16 cellular contexts compared by ENCODE assay signal in the genomic region with DNA sequence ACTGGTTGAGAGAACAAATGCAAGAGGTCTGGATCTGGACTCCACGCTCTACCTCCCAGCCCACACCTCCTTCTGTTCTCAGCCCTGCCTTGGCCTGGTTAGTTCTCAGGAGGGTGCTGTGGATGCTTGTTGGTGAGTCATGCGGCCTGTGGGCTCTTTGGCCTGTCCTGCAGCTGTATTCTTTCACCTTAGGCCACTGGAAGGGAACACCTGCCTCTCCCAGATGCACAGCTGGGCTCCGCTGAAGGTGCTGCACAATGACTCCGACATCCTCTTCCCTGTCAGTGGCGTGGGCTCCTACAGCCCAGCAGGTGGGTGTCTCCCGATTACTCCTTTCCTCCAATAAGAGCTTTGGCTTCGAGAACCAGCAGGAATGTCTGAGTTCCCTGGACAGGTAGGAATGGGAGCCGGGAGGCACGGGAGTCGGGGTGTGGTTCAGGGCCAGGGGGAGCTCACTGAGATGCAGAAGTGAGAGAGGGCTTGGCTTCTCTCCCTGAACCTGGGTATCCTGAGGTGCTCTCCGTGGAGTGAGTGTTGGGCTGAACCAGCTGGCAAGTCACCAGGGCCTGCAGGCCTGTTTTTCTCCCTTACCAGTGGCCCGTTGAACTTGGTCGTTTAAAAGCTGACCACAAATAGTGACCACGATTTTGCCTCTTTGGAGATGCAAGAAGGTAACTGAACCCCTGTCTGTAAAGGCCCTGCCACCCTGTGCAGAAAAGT.
A peak's percentile ranks its signal among the peaks of the same experiment; 100 is the strongest.
DNase-seq lines count a peak whose midpoint lies in the region; ATAC-seq and TF ChIP-seq lines count a peak whose summit lies in the region.
"Had no signal": no experiment of that assay in that cellular context is flagged by ENCODE, and none has a peak within 500 bp of the region (broad histone marks: within the 10 kb centered on the region; RNA-seq: fewer than 3 reads in every experiment).

No MANE protein-coding gene starts in this region.

- peaks cover 2% of the 10 kb centered on the region for H3K4me1 Mint-ChIP-seq in endodermal cell

- no peak for TF ChIP-seq POLR2A in gastroesophageal sphincter (IDR thresholded peaks at IDR 0.05)

- no peaks in the 10 kb centered on the region for H3K27me3 Mint-ChIP-seq in endodermal cell (ENCODE audit: insufficient read depth)
- H3K27me3 Mint-ChIP-seq: effector memory CD8-positive, alpha-beta T cell had no signal

- no peaks in the 10 kb centered on the region for H3K36me3 Mint-ChIP-seq in endodermal cell (ENCODE audit: low read depth)
- H3K36me3 Mint-ChIP-seq: mesothelial cell of epicardium had no signal

- no peak for TF ChIP-seq EP300 in gastroesophageal sphincter (IDR thresholded peaks at IDR 0.05)

- H3K4me2 ChIP-seq in GM23248 (ENCODE audit: unreplicated experiment), result peak overlapping the region; percentile 69

- CTCF ChIA-PET in RWPE1 (lab: Yijun Ruan, JAX), result interaction anchor here (0.6 to 1.1 kb wide), 4 partner anchors 33 to 162 kb away, joined by 3 to 4 read pairs (median 3); no protein-coding TSS in a partner anchor

- peaks cover 45% of the 10 kb centered on the region for H3K4me1 ChIP-seq in GM23248 (ENCODE audit: insufficient read depth)
- peaks cover 0 to 25% (median 6%) of the 10 kb centered on the region in 3 donors for H3K4me1 ChIP-seq in gastroesophageal sphincter
- peaks cover 21 to 51% of the 10 kb centered on the region in 2 donors for H3K4me1 ChIP-seq in thoracic aorta (ENCODE audit: control insufficient read depth in 1 of 2, low read depth in 2 of 2)
- H3K4me1 ChIP-seq in endodermal cell (ENCODE audit: control insufficient read depth, insufficient read depth, low read length), result no peaks in the 10 kb centered on the region

- H3K27ac ChIP-seq in GM23248 (peak overlapping the region; percentile 86), RWPE1 (peak overlapping the region; percentile 92), gastroesophageal sphincter (peak overlapping the region in 3 of 4 donors; percentile 47 to 77 (median 69)), thoracic aorta (peak overlapping the region; percentile 93 to 95), endodermal cell (ENCODE audit: low read depth, low read length) (no peak overlapping the region)
- H3K27ac ChIP-seq: SJSA1, WERI-Rb-1 had no signal

- peak; percentile 50 for DNase-seq in GM23248
- peak; percentile 48 for DNase-seq in RWPE1 (ENCODE audit: low spot score)
- no peak for DNase-seq in thoracic aorta (ENCODE audit: low spot score)
- no peak for DNase-seq in activated CD4-positive, alpha-beta T cell treated with anti-CD3 and anti-CD28 coated beads for 4 hours
- no peak for DNase-seq in NK-92 (lab: John Stamatoyannopoulos, UW; ENCODE audit: unreplicated experiment)
- no peak for DNase-seq in endodermal cell
- DNase-seq in activated CD8-positive, alpha-beta memory T cell treated with anti-CD3 and anti-CD28 coated beads for 24 hours, result no peak
- DNase-seq: amniotic stem cell; CD8-positive, alpha-beta T cell; effector memory CD8-positive, alpha-beta T cell; NCI-H524 treated with DMSO at 0.1 percent for 48 hours; WERI-Rb-1 had no signal

- no peak overlapping the region for H3K4me3 ChIP-seq in GM23248
- H3K4me3 ChIP-seq in gastroesophageal sphincter, result no peak overlapping the region
- H3K4me3 ChIP-seq in thoracic aorta, result no peak overlapping the region
- no peak overlapping the region for H3K4me3 ChIP-seq in endodermal cell (ENCODE audit: low read length)
- H3K4me3 ChIP-seq: SJSA1, stomach had no signal

- H3K27ac Mint-ChIP-seq in endodermal cell, result no peak overlapping the region
- H3K27ac Mint-ChIP-seq: CD8-positive, alpha-beta T cell; effector memory CD8-positive, alpha-beta T cell; mesothelial cell of epicardium had no signal

- no peak overlapping the region for H3K4me3 Mint-ChIP-seq in endodermal cell
- H3K4me3 Mint-ChIP-seq: CD8-positive, alpha-beta T cell; effector memory CD8-positive, alpha-beta T cell; mesothelial cell of epicardium had no signal

- no peaks in the 10 kb centered on the region for H3K9me2 ChIP-seq in GM23248 (ENCODE audit: insufficient read depth)

- H3F3A ChIP-seq in GM23248 (ENCODE audit: insufficient read depth), result peaks cover 16% of the 10 kb centered on the region; the same call in 1 of the 2 replicates

- H3K9ac ChIP-seq in GM23248 (no peak overlapping the region), endodermal cell (ENCODE audit: extremely low read depth, low read length, poor library complexity, severe bottlenecking) (no peak overlapping the region)

- H3K36me3 ChIP-seq in GM23248 (ENCODE audit: low read depth) (no peaks in the 10 kb centered on the region), gastroesophageal sphincter (peaks cover 0 to 18% of the 10 kb centered on the region in 2 donors), thoracic aorta (no peaks in the 10 kb centered on the region), endodermal cell (ENCODE audit: control insufficient read depth, insufficient read depth, low read length) (no peaks in the 10 kb centered on the region)
- H3K36me3 ChIP-seq: SJSA1, WERI-Rb-1 had no signal

- in situ Hi-C loops in GM23248 (cut with MboI), result loop anchor here (10.0 kb wide), 1 partner anchor 107 kb away; no protein-coding TSS in a partner anchor

- peaks cover 16% of the 10 kb centered on the region; the same call in 1 of the 2 replicates for H3K79me2 ChIP-seq in GM23248 (ENCODE audit: insufficient read depth)

- H4K20me1 ChIP-seq in GM23248 (ENCODE audit: insufficient read depth), result no peaks in the 10 kb centered on the region

- H3K27me3 ChIP-seq in GM23248 (replicated peaks; ENCODE audit: insufficient read depth) (no peaks in the 10 kb centered on the region), gastroesophageal sphincter (no peaks in the 10 kb centered on the region), thoracic aorta (replicated peaks; ENCODE audit: insufficient read depth) (no peaks in the 10 kb centered on the region), endodermal cell (ENCODE audit: control insufficient read depth, insufficient read depth, low read length, poor library complexity, severe bottlenecking) (no peaks in the 10 kb centered on the region)
- H3K27me3 ChIP-seq: SJSA1, stomach had no signal

- TF ChIP-seq CTCF in RWPE1 (conservative IDR thresholded peaks at IDR 0.05; ENCODE audit: low read depth), result no peak
- no peak for TF ChIP-seq CTCF in gastroesophageal sphincter (IDR thresholded peaks at IDR 0.05)
- TF ChIP-seq CTCF in thoracic aorta (IDR thresholded peaks at IDR 0.05), result no peak
- TF ChIP-seq CTCF in endodermal cell (conservative IDR thresholded peaks at IDR 0.05), result no peak

- H2AFZ ChIP-seq in GM23248, result no peak overlapping the region

- ATAC-seq in gastroesophageal sphincter (no peak), thoracic aorta (ENCODE audit: insufficient number of reproducible peaks, low FRiP score, low read depth) (no peak)
- ATAC-seq: CD8-positive, alpha-beta T cell; effector memory CD8-positive, alpha-beta T cell had no signal

- 84 to 85% methylated on average over 14 of the region's 14 CpGs for WGBS in GM23248 (ENCODE audit: low coverage in 1 of 2, low lambda C conversion rate in 2 of 2, missing lambda C conversion rate in 2 of 2), 2 experiments
- WGBS in gastroesophageal sphincter (ENCODE audit: low coverage in 1 of 2), 2 donors, result 80 to 89% methylated on average over 1 to 7 of the region's 14 CpGs
- WGBS in endodermal cell (ENCODE audit: insufficient coverage in 1 of 2, insufficient read length in 1 of 2), 2 experiments, result 92 to 94% methylated on average over 8 to 14 of the region's 14 CpGs

- H3K9me3 Mint-ChIP-seq in endodermal cell, result no peaks in the 10 kb centered on the region
- H3K9me3 Mint-ChIP-seq: CD8-positive, alpha-beta T cell; effector memory CD8-positive, alpha-beta T cell; mesothelial cell of epicardium had no signal

- POLR2A ChIA-PET in RWPE1 (lab: Yijun Ruan, JAX; ENCODE audit: low non-redundant PET), result interaction anchor here (0.9 kb wide), 1 partner anchor 85 kb away, joined by 3 read pairs; the partner anchor contains the start of gene SNX29

- H3K9me3 ChIP-seq in GM23248 (ENCODE audit: low read depth) (no peaks in the 10 kb centered on the region), gastroesophageal sphincter (no peaks in the 10 kb centered on the region), thoracic aorta (no peaks in the 10 kb centered on the region), endodermal cell (ENCODE audit: control insufficient read depth, low read length) (no peaks in the 10 kb centered on the region)
- H3K9me3 ChIP-seq: SJSA1, stomach had no signal

Comparison
In these comparisons a context has a peak if more than half of its experiments do, and no peak if none do; other contexts are left out.
1. DNase-seq: peak in GM23248 (single experiment) and RWPE1 (single experiment); none in thoracic aorta (single experiment), activated CD4-positive, alpha-beta T cell treated with anti-CD3 and anti-CD28 coated beads for 4 hours (0 of 2), NK-92 (single experiment), endodermal cell (single experiment) and activated CD8-positive, alpha-beta memory T cell treated with anti-CD3 and anti-CD28 coated beads for 24 hours (single experiment).